In the genomic region with DNA sequence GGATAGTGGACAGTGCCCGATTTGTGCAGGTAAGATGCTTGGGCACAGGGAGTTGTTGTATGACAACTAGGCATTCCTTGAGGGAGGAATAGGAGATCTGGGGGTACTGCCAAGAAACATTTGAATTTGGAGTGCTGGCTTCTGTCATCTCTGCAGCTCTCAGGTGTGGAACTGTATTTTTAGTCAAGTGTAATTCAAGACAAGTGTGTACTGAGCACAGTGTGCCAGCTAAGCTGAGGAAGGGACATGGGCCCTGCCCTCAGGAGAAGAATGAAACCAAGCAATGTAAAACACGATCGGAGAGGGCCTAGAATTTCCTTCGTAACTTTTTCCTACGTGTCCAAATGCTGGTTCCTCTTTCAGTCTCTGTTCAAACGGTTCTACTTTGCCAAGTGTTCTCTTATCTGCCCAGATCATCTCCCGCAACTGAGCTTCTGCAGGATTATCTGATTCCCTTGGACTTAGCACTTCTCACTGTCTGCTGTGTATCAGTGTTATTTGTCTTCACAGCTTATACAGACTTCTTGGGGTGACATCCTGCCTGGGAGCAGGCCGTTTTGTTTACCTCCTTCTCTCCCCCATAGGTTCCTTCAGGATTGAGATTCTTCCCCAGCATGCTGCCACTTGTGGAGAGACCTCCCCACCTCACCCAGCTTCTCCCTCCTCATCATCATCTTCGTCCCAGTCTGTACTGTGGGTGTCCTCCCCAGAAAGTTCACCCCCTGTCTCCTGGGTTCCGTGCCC, we compare ENCODE assay signal across 12 cellular contexts. TPM values are rescaled to one million over a fixed set of nuclear protein-coding genes. Genes with fewer than 3 reads are reported as not detected.
A peak's percentile ranks its signal among the peaks of the same experiment; 100 is the strongest.
DNase-seq lines count a peak whose midpoint lies in the region; ATAC-seq and TF ChIP-seq lines count a peak whose summit lies in the region.
"Had no signal": no experiment of that assay in that cellular context is flagged by ENCODE, and none has a peak within 500 bp of the region (broad histone marks: within the 10 kb centered on the region; RNA-seq: fewer than 3 reads in every experiment).

No MANE protein-coding gene starts in this region.

- peaks cover 10% of the 10 kb centered on the region for H3K4me1 Mint-ChIP-seq in activated CD8-positive, alpha-beta memory T cell treated with anti-CD3 and anti-CD28 coated beads, Interleukin-2, amount 10 ng/mL, durations not matched to agents 7 days and 5 days
- H3K4me1 Mint-ChIP-seq in effector memory CD8-positive, alpha-beta T cell (ENCODE audit: low read depth in 2 of 2): peaks cover 7 to 8% of the 10 kb centered on the region in 2 donors

- no peaks in the 10 kb centered on the region for H3K4me1 ChIP-seq in A673 (ENCODE audit: insufficient read depth, low read length, poor library complexity, severe bottlenecking)
- H3K4me1 ChIP-seq in foreskin keratinocyte: peaks cover 8% of the 10 kb centered on the region
- H3K4me1 ChIP-seq: pancreas had no signal

- no peaks in the 10 kb centered on the region for H3K36me3 Mint-ChIP-seq in activated CD8-positive, alpha-beta memory T cell treated with anti-CD3 and anti-CD28 coated beads, Interleukin-2, amount 10 ng/mL, durations not matched to agents 7 days and 5 days
- peaks cover 3% of the 10 kb centered on the region for H3K36me3 Mint-ChIP-seq in effector memory CD8-positive, alpha-beta T cell (ENCODE audit: insufficient read depth)

- ATAC-seq in activated CD8-positive, alpha-beta memory T cell treated with anti-CD3 and anti-CD28 coated beads, Interleukin-2, amount 10 ng/mL, durations not matched to agents 7 days and 5 days: no peak
- ATAC-seq in effector memory CD8-positive, alpha-beta T cell (replicated peaks): peak; percentile 7
- peak; percentile 34 for ATAC-seq in stimulated activated naive CD8-positive, alpha-beta T cell treated with anti-CD3 and anti-CD28 coated beads, Interleukin-15, Interleukin-2, amounts not matched to agents 100 U/mL and 50 U/mL, for 24 hours
- no peak for ATAC-seq in HG02798 (IDR thresholded peaks at IDR 0.05; ENCODE audit: poor library complexity, unreplicated experiment)
- no peak for ATAC-seq in foreskin keratinocyte

- H3K27me3 ChIP-seq in A673 (replicated peaks; ENCODE audit: insufficient read depth, low read depth, low read length, poor library complexity) (no peaks in the 10 kb centered on the region), foreskin keratinocyte (no peaks in the 10 kb centered on the region)
- H3K27me3 ChIP-seq: pancreas had no signal

- H3K4me3 Mint-ChIP-seq in activated CD8-positive, alpha-beta memory T cell treated with anti-CD3 and anti-CD28 coated beads, Interleukin-2, amount 10 ng/mL, durations not matched to agents 7 days and 5 days: no peak overlapping the region
- H3K4me3 Mint-ChIP-seq in effector memory CD8-positive, alpha-beta T cell: no peak overlapping the region

- H3K27ac ChIP-seq in A673 (ENCODE audit: low read depth, low read length, poor library complexity, severe bottlenecking) (no peak overlapping the region), foreskin keratinocyte (no peak overlapping the region)
- H3K27ac ChIP-seq: pancreas had no signal

- POLR2A ChIA-PET in A673 (lab: Charles Lee; ENCODE audit: low non-redundant PET): no interaction called here

- H3K9me3 ChIP-seq in A673 (ENCODE audit: low read depth, low read length, poor library complexity, severe bottlenecking): no peaks in the 10 kb centered on the region
- H3K9me3 ChIP-seq: pancreas had no signal

- H3K9me3 Mint-ChIP-seq in activated CD8-positive, alpha-beta memory T cell treated with anti-CD3 and anti-CD28 coated beads, Interleukin-2, amount 10 ng/mL, durations not matched to agents 7 days and 5 days (ENCODE audit: low read depth): peaks cover 3% of the 10 kb centered on the region
- no peaks in the 10 kb centered on the region for H3K9me3 Mint-ChIP-seq in effector memory CD8-positive, alpha-beta T cell

- TF ChIP-seq CTCF in NB4 (IDR thresholded peaks at IDR 0.05; ENCODE audit: low read depth, low read length) (no peak), A673 (conservative IDR thresholded peaks at IDR 0.05; ENCODE audit: low read depth, low read length) (no peak), foreskin keratinocyte (conservative IDR thresholded peaks at IDR 0.05) (no peak)

- H3K36me3 ChIP-seq in A673 (ENCODE audit: insufficient read depth, low read length, poor library complexity, severe bottlenecking): no peaks in the 10 kb centered on the region
- H3K36me3 ChIP-seq: pancreas had no signal

- peak; percentile 34 for DNase-seq in activated CD8-positive, alpha-beta memory T cell treated with anti-CD3 and anti-CD28 coated beads, Interleukin-2, amount 50 U/mL, for 48 hours
- DNase-seq in activated CD8-positive, alpha-beta memory T cell treated with anti-CD3 and anti-CD28 coated beads, Interleukin-2, amount 10 ng/mL, durations not matched to agents 7 days and 5 days: no peak
- DNase-seq in NB4 (ENCODE audit: low read depth) (peak; percentile 37), A673 (ENCODE audit: low spot score) (no peak), foreskin keratinocyte (no peak)
- DNase-seq in effector memory CD8-positive, alpha-beta T cell: no peak
- no peak for DNase-seq in stimulated activated naive CD8-positive, alpha-beta T cell treated with anti-CD3 and anti-CD28 coated beads, Interleukin-15, Interleukin-2, amounts not matched to agents 100 U/mL and 50 U/mL, for 24 hours
- DNase-seq: NCI-H2081, pancreas had no signal

- CTCF ChIA-PET in activated CD8-positive, alpha-beta memory T cell treated with anti-CD3 and anti-CD28 coated beads, Interleukin-2, amount 10 ng/mL, durations not matched to agents 7 days and 5 days (lab: Charles Lee): interaction anchor here (1.6 kb wide), 1 partner anchor 195 kb away, joined by 5 read pairs; the partner anchor contains the start of gene PGAP2
- CTCF ChIA-PET in A673 (lab: Charles Lee): no interaction called here

- BruUV-seq in A673 (replicated peaks; lab: Mats Ljungman, UMichigan): no TSS peak

- no peak overlapping the region for H3K4me3 ChIP-seq in NB4 (ENCODE audit: low read depth, low read length)
- H3K4me3 ChIP-seq in A673 (ENCODE audit: low read depth, low read length, poor library complexity, severe bottlenecking): no peak overlapping the region
- H3K4me3 ChIP-seq: pancreas had no signal

- TF ChIP-seq POLR2A in NB4 (IDR thresholded peaks at IDR 0.05; ENCODE audit: extremely low read depth, insufficient read length): no peak

- no peak overlapping the region for H3K27ac Mint-ChIP-seq in activated CD8-positive, alpha-beta memory T cell treated with anti-CD3 and anti-CD28 coated beads, Interleukin-2, amount 10 ng/mL, durations not matched to agents 7 days and 5 days
- peak overlapping the region in 1 of 2 donors; percentile 66 for H3K27ac Mint-ChIP-seq in effector memory CD8-positive, alpha-beta T cell

- no peaks in the 10 kb centered on the region for H3K27me3 Mint-ChIP-seq in activated CD8-positive, alpha-beta memory T cell treated with anti-CD3 and anti-CD28 coated beads, Interleukin-2, amount 10 ng/mL, durations not matched to agents 7 days and 5 days
- peaks cover 0 to 12% of the 10 kb centered on the region in 2 donors for H3K27me3 Mint-ChIP-seq in effector memory CD8-positive, alpha-beta T cell

- intact Hi-C loops in A673 (cut with micrococcal nuclease; ENCODE audit: unreplicated experiment): no loop called here

RNA-seq across cellular contexts. Expression of gene ART5, which starts 27.6 kb away (rescaled TPM):
- not detected for total RNA-seq in activated CD8-positive, alpha-beta memory T cell treated with anti-CD3 and anti-CD28 coated beads, Interleukin-2, amount 10 ng/mL, durations not matched to agents 7 days and 5 days
- total RNA-seq in A673 (2021) (not detected in 2 replicates), foreskin keratinocyte (0.11 TPM in 1 of 2 replicates, not detected in the other)
- polyA plus RNA-seq in foreskin keratinocyte: 0.07 and 0.15 TPM in 2 replicates

RNA-seq across cellular contexts. Expression of gene ART1, which starts 30.8 kb away (rescaled TPM):
- not detected for total RNA-seq in activated CD8-positive, alpha-beta memory T cell treated with anti-CD3 and anti-CD28 coated beads, Interleukin-2, amount 10 ng/mL, durations not matched to agents 7 days and 5 days
- total RNA-seq in A673 (2021): not detected in 2 replicates
- not detected in 2 replicates for total RNA-seq in foreskin keratinocyte
- polyA plus RNA-seq in foreskin keratinocyte: not detected in 2 replicates
- total RNA-seq: H4, pancreas had no signal
- polyA plus RNA-seq: AG04450, pancreas had no signal

RNA-seq across cellular contexts. Expression of gene CHRNA10, which starts 57.0 kb away (rescaled TPM):
- 1 to 10 TPM; 2.4 to 2.7 TPM for total RNA-seq in activated CD8-positive, alpha-beta memory T cell treated with anti-CD3 and anti-CD28 coated beads, Interleukin-2, amount 10 ng/mL, durations not matched to agents 7 days and 5 days
- total RNA-seq in A673 (2021) (1.6 and 2.1 TPM in 2 replicates), foreskin keratinocyte (0.42 and 0.51 TPM in 2 replicates)
- polyA plus RNA-seq in foreskin keratinocyte: 0.35 and 0.55 TPM in 2 replicates

Comparison
In these comparisons a context has a peak if more than half of its experiments do, and no peak if none do; other contexts are left out.
1. DNase-seq: peak in activated CD8-positive, alpha-beta memory T cell treated with anti-CD3 and anti-CD28 coated beads, Interleukin-2, amount 50 U/mL, for 48 hours (single experiment) and NB4 (single experiment); none in activated CD8-positive, alpha-beta memory T cell treated with anti-CD3 and anti-CD28 coated beads, Interleukin-2, amount 10 ng/mL, durations not matched to agents 7 days and 5 days (single experiment), effector memory CD8-positive, alpha-beta T cell (0 of 3), stimulated activated naive CD8-positive, alpha-beta T cell treated with anti-CD3 and anti-CD28 coated beads, Interleukin-15, Interleukin-2, amounts not matched to agents 100 U/mL and 50 U/mL, for 24 hours (single experiment), A673 (single experiment) and foreskin keratinocyte (0 of 2).
2. ATAC-seq: peak in effector memory CD8-positive, alpha-beta T cell (single experiment) and stimulated activated naive CD8-positive, alpha-beta T cell treated with anti-CD3 and anti-CD28 coated beads, Interleukin-15, Interleukin-2, amounts not matched to agents 100 U/mL and 50 U/mL, for 24 hours (single experiment); none in activated CD8-positive, alpha-beta memory T cell treated with anti-CD3 and anti-CD28 coated beads, Interleukin-2, amount 10 ng/mL, durations not matched to agents 7 days and 5 days (single experiment), HG02798 (single experiment) and foreskin keratinocyte (single experiment).